In the genomic region with DNA sequence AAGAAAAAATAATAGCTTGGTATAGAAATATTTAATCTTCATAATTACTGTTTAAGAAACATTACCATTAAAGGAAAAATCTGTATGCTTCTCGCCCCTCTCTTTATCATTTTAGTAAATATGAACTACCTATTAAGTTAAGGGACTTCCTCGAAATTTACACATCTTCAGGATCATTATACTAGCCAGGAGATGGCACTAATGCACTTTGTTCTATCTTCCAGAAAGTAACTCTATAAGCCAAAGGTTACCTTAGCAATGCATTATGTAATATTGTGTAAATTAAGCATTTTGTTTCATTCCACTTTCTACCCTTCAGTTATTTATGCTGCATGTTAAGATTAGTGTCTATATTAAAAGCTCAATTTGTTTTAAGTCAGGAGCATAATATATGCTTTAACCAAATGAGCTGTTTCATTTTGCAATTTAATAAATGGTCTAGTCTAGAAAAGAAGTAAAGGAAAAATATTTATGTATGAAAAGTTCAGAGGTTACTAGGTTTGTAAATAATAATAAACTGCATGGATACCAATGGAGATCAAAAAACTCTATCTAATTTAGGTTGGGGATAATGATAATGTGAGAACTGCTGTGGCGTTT, we compare ENCODE assay signal across 8 cellular contexts.
A peak's percentile ranks its signal among the peaks of the same experiment; 100 is the strongest.
DNase-seq lines count a peak whose midpoint lies in the region; ATAC-seq and TF ChIP-seq lines count a peak whose summit lies in the region.

No MANE protein-coding gene starts in this region.

- H3K36me3 ChIP-seq in Loucy (ENCODE audit: insufficient read depth, low read length): no peaks in the 10 kb centered on the region
- no peaks in the 10 kb centered on the region for H3K36me3 ChIP-seq in mesenchymal stem cell (ENCODE audit: control insufficient read depth in 1 of 2, insufficient read depth in 2 of 2, low read depth in 1 of 2, low read length in 2 of 2)
- no peaks in the 10 kb centered on the region for H3K36me3 ChIP-seq in Peyer's patch

- H3K4me2 ChIP-seq in Loucy (ENCODE audit: low read depth, low read length, poor library complexity, severe bottlenecking): no peak overlapping the region
- H3K4me2 ChIP-seq in mesenchymal stem cell (ENCODE audit: low read length, poor library complexity, severe bottlenecking): no peak overlapping the region

- H2BK12ac ChIP-seq in mesenchymal stem cell (ENCODE audit: low read length in 2 of 2): no peak overlapping the region

- no peaks in the 10 kb centered on the region for H3K79me2 ChIP-seq in Loucy (ENCODE audit: insufficient read depth, low read length)

- no peak overlapping the region for H3K27ac ChIP-seq in mesenchymal stem cell (ENCODE audit: low read length, poor library complexity, severe bottlenecking)
- H3K27ac ChIP-seq in Peyer's patch: no peak overlapping the region

- no peak overlapping the region for H3K4me3 ChIP-seq in Loucy (ENCODE audit: low read length, poor library complexity, severe bottlenecking)
- no peak overlapping the region for H3K4me3 ChIP-seq in mesenchymal stem cell (ENCODE audit: insufficient read depth in 1 of 2, low read depth in 1 of 2, low read length in 2 of 2)
- H3K4me3 ChIP-seq in Peyer's patch: no peak overlapping the region

- no peak overlapping the region for H3K18ac ChIP-seq in mesenchymal stem cell (ENCODE audit: low read depth in 1 of 2, low read length in 2 of 2)

- no peak overlapping the region for H4K8ac ChIP-seq in mesenchymal stem cell (ENCODE audit: low read length)

- no peak overlapping the region for H3K4ac ChIP-seq in mesenchymal stem cell (ENCODE audit: low read depth in 1 of 2, low read length in 2 of 2)

- H3K9me2 ChIP-seq in Loucy (replicated peaks; ENCODE audit: low read depth, low read length): no peaks in the 10 kb centered on the region

- TF ChIP-seq POLR2A in Peyer's patch (IDR thresholded peaks at IDR 0.05): no peak

- H3K23ac ChIP-seq in mesenchymal stem cell (ENCODE audit: low read length in 2 of 2): no peak overlapping the region

- H3K4me1 ChIP-seq in Loucy (ENCODE audit: insufficient read depth, low read length, poor library complexity, severe bottlenecking) (peaks cover 20% of the 10 kb centered on the region), mesenchymal stem cell (ENCODE audit: control insufficient read depth, insufficient read depth, low read depth, low read length) (no peaks in the 10 kb centered on the region), Peyer's patch (no peaks in the 10 kb centered on the region)

- no peak overlapping the region for H3K9ac ChIP-seq in Loucy (ENCODE audit: low read depth, low read length, poor library complexity, severe bottlenecking)
- no peak overlapping the region for H3K9ac ChIP-seq in mesenchymal stem cell (ENCODE audit: low read length)

- no peak overlapping the region for H2BK120ac ChIP-seq in mesenchymal stem cell (ENCODE audit: low read depth, low read length)

- H4K91ac ChIP-seq in mesenchymal stem cell (ENCODE audit: low read length): no peak overlapping the region

- H3K9me3 ChIP-seq in Loucy (ENCODE audit: insufficient read depth, low read depth, low read length): peaks cover 11% of the 10 kb centered on the region; the same call in 1 of the 2 replicates
- no peaks in the 10 kb centered on the region for H3K9me3 ChIP-seq in mesenchymal stem cell (ENCODE audit: control insufficient read depth, low read length)
- H3K9me3 ChIP-seq in Peyer's patch: no peaks in the 10 kb centered on the region

- DNase-seq in SKM-1 (lab: John Stamatoyannopoulos, UW; ENCODE audit: unreplicated experiment) (peak; percentile 47), mesenchymal stem cell (peak; percentile 54), sciatic nerve (ENCODE audit: low spot score) (no peak), Peyer's patch (no peak)
- no peak for DNase-seq in activated CD8-positive, alpha-beta memory T cell treated with anti-CD3 and anti-CD28 coated beads for 24 hours

- H3K27me3 ChIP-seq in Loucy (ENCODE audit: insufficient read depth, low read length, poor library complexity, severe bottlenecking) (no peaks in the 10 kb centered on the region), mesenchymal stem cell (ENCODE audit: control insufficient read depth in 1 of 2, insufficient read depth in 1 of 2, low read length in 2 of 2) (no peaks in the 10 kb centered on the region), Peyer's patch (no peaks in the 10 kb centered on the region)

- peak; percentile 71 for TF ChIP-seq CTCF in Loucy (conservative IDR thresholded peaks at IDR 0.05; ENCODE audit: low read length)
- TF ChIP-seq CTCF in Peyer's patch (IDR thresholded peaks at IDR 0.05): peak in 3 of 6 experiments; percentile 35 to 51 (median 39)

- no peaks in the 10 kb centered on the region for H4K20me1 ChIP-seq in Loucy (ENCODE audit: insufficient read depth, low read length, poor library complexity, severe bottlenecking)

- ATAC-seq in GM18858 (IDR thresholded peaks at IDR 0.05; ENCODE audit: unreplicated experiment): peak; percentile 54
- ATAC-seq in sciatic nerve: no peak
- ATAC-seq in HG02588 (IDR thresholded peaks at IDR 0.05; ENCODE audit: unreplicated experiment): no peak

- H2BK15ac ChIP-seq in mesenchymal stem cell (ENCODE audit: low read depth, poor library complexity, severe bottlenecking): no peak overlapping the region

- WGBS in mesenchymal stem cell: 69% methylated on average over 2 of the region's 3 CpGs

- no peaks in the 10 kb centered on the region for H3F3A ChIP-seq in Loucy (ENCODE audit: low read depth)

- H3K14ac ChIP-seq in mesenchymal stem cell (ENCODE audit: low read length in 2 of 2): no peak overlapping the region

- no peak overlapping the region for H2AK5ac ChIP-seq in mesenchymal stem cell (ENCODE audit: low read length, severe bottlenecking)

- H2BK5ac ChIP-seq in mesenchymal stem cell (ENCODE audit: low read depth, low read length, poor library complexity, severe bottlenecking): no peak overlapping the region

- H2AFZ ChIP-seq in Loucy (ENCODE audit: low read length) (no peak overlapping the region), mesenchymal stem cell (ENCODE audit: low read depth, low read length) (no peak overlapping the region)

- intact Hi-C loops in sciatic nerve (cut with DNase I): no loop called here

- no peaks in the 10 kb centered on the region for H3K79me1 ChIP-seq in mesenchymal stem cell (replicated peaks; ENCODE audit: low read length, poor library complexity, severe bottlenecking)

Comparison
In these comparisons a context has a peak if more than half of its experiments do, and no peak if none do; other contexts are left out.
1. DNase-seq: peak in SKM-1 (single experiment) and mesenchymal stem cell (single experiment); none in sciatic nerve (single experiment), Peyer's patch (0 of 3) and activated CD8-positive, alpha-beta memory T cell treated with anti-CD3 and anti-CD28 coated beads for 24 hours (single experiment).